23 cellular contexts compared by ENCODE assay signal in the genomic region with DNA sequence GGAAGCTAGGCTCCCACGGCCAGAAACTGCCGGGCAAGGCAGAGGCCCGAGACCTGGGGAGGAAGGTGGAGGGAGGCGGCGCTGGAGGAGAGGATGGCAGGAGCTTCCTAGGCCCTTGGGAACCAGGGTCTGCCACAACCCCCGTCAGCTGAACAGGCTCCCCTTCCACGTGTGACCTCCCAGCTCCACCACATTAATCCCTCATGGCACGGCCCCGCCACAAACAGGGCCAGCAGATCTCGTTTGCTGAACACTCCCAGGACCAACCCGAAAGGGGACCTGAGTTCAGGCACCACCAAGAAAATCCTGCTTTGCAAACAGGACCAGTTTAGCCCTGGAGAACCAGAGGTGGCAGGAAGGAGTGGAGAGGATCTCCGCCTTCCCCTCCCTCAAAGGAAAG.
"Had no signal": no experiment of that assay in that cellular context is flagged by ENCODE, and none has a peak within 500 bp of the region (broad histone marks: within the 10 kb centered on the region; RNA-seq: fewer than 3 reads in every experiment).

No MANE protein-coding gene starts in this region.

- H3K4me1 ChIP-seq: adrenal gland, ascending aorta, right lobe of liver had no signal

- H3K9me3 ChIP-seq: adrenal gland, ascending aorta, right lobe of liver, SK-N-SH, thoracic aorta, upper lobe of left lung had no signal

- H3K4me2 ChIP-seq: hepatocyte, SK-N-SH had no signal

- H3K36me3 ChIP-seq: adrenal gland, ascending aorta, brain microvascular endothelial cell, right lobe of liver, thoracic aorta, upper lobe of left lung had no signal

- H3K4me3 ChIP-seq: adrenal gland, ascending aorta, hepatocyte, right lobe of liver, thoracic aorta, upper lobe of left lung had no signal

- H2AFZ ChIP-seq: hepatocyte had no signal

- H3K79me2 ChIP-seq: hepatocyte had no signal

- H3K9ac ChIP-seq: SK-N-SH had no signal

- DNase-seq: activated CD4-positive, alpha-beta T cell treated with anti-CD3 and anti-CD28 coated beads, Interleukin-2, amount 10 ng/mL, durations not matched to agents 7 days and 5 days; activated CD4-positive, CD25-positive, alpha-beta regulatory T cell treated with anti-CD3 and anti-CD28 coated beads, Interleukin-2, amount 50 U/mL, for 72 hours; activated CD8-positive, alpha-beta T cell treated with anti-CD3 and anti-CD28 coated beads, Interleukin-2, amount 10 ng/mL, durations not matched to agents 7 days and 5 days; activated naive CD4-positive, alpha-beta T cell; activated T-cell treated with anti-CD3 and anti-CD28 coated beads, Interleukin-2, amount 50 U/mL, for 1 hour; adrenal gland; brain microvascular endothelial cell; central memory CD4-positive, alpha-beta T cell; effector memory CD8-positive, alpha-beta T cell; foreskin fibroblast; immature natural killer cell; left ventricle myocardium superior; nephron progenitor cell; nucleus accumbens; right lobe of liver; SK-N-SH; small intestine; stimulated activated CD4-positive, alpha-beta T cell treated with anti-CD3 and anti-CD28 coated beads, Interleukin-2, amount 100 ng/mL, for 48 hours; stimulated activated naive CD4-positive, alpha-beta T cell; upper lobe of left lung had no signal

- H3K27me3 ChIP-seq: adrenal gland, ascending aorta, brain microvascular endothelial cell, hepatocyte, right lobe of liver, upper lobe of left lung had no signal

- H3K27ac ChIP-seq: adrenal gland, ascending aorta, brain microvascular endothelial cell, hepatocyte, right lobe of liver, thoracic aorta, upper lobe of left lung had no signal

- ATAC-seq: activated CD8-positive, alpha-beta T cell treated with anti-CD3 and anti-CD28 coated beads, Interleukin-2, amount 10 ng/mL, durations not matched to agents 7 days and 5 days; effector memory CD8-positive, alpha-beta T cell; left ventricle myocardium superior; right lobe of liver had no signal

- FAIRE-seq: small intestine had no signal
